Comparison of ENCODE assay signal across 1 cellular context in genomic region chr3:55616803-55617202, GRCh38.
TF ChIP-seq lines count a peak whose summit lies in the region.

No MANE protein-coding gene starts in this region.

TF ChIP-seq in GM23338, 12 proteins besides CTCF, POLR2A, EP300 and RAD21 (continued from another document):
- TF ChIP-seq, protein P1, sequence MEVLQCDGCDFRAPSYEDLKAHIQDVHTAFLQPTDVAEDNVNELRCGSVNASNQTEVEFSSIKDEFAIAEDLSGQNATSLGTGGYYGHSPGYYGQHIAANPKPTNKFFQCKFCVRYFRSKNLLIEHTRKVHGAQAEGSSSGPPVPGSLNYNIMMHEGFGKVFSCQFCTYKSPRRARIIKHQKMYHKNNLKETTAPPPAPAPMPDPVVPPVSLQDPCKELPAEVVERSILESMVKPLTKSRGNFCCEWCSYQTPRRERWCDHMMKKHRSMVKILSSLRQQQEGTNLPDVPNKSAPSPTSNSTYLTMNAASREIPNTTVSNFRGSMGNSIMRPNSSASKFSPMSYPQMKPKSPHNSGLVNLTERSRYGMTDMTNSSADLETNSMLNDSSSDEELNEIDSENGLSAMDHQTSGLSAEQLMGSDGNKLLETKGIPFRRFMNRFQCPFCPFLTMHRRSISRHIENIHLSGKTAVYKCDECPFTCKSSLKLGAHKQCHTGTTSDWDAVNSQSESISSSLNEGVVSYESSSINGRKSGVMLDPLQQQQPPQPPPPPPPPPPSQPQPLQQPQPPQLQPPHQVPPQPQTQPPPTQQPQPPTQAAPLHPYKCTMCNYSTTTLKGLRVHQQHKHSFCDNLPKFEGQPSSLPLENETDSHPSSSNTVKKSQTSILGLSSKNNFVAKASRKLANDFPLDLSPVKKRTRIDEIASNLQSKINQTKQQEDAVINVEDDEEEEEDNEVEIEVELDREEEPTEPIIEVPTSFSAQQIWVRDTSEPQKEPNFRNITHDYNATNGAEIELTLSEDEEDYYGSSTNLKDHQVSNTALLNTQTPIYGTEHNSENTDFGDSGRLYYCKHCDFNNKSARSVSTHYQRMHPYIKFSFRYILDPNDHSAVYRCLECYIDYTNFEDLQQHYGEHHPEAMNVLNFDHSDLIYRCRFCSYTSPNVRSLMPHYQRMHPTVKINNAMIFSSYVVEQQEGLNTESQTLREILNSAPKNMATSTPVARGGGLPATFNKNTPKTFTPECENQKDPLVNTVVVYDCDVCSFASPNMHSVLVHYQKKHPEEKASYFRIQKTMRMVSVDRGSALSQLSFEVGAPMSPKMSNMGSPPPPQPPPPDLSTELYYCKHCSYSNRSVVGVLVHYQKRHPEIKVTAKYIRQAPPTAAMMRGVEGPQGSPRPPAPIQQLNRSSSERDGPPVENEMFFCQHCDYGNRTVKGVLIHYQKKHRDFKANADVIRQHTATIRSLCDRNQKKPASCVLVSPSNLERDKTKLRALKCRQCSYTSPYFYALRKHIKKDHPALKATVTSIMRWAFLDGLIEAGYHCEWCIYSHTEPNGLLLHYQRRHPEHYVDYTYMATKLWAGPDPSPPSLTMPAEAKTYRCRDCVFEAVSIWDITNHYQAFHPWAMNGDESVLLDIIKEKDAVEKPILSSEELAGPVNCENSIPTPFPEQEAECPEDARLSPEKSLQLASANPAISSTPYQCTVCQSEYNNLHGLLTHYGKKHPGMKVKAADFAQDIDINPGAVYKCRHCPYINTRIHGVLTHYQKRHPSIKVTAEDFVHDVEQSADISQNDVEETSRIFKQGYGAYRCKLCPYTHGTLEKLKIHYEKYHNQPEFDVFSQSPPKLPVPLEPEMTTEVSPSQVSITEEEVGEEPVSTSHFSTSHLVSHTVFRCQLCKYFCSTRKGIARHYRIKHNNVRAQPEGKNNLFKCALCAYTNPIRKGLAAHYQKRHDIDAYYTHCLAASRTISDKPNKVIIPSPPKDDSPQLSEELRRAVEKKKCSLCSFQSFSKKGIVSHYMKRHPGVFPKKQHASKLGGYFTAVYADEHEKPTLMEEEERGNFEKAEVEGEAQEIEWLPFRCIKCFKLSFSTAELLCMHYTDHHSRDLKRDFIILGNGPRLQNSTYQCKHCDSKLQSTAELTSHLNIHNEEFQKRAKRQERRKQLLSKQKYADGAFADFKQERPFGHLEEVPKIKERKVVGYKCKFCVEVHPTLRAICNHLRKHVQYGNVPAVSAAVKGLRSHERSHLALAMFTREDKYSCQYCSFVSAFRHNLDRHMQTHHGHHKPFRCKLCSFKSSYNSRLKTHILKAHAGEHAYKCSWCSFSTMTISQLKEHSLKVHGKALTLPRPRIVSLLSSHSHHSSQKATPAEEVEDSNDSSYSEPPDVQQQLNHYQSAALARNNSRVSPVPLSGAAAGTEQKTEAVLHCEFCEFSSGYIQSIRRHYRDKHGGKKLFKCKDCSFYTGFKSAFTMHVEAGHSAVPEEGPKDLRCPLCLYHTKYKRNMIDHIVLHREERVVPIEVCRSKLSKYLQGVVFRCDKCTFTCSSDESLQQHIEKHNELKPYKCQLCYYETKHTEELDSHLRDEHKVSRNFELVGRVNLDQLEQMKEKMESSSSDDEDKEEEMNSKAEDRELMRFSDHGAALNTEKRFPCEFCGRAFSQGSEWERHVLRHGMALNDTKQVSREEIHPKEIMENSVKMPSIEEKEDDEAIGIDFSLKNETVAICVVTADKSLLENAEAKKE (CRISPR knock-in tag; IDR thresholded peaks at IDR 0.05): no peak
- no peak for TF ChIP-seq ETS1 (IDR thresholded peaks at IDR 0.05)
- no peak for TF ChIP-seq CREB1 (CRISPR knock-in tag; IDR thresholded peaks at IDR 0.05; ENCODE audit: low read depth)
- no peak for TF ChIP-seq NANOG (IDR thresholded peaks at IDR 0.05; ENCODE audit: borderline replicate concordance)
- TF ChIP-seq REST (IDR thresholded peaks at IDR 0.05; ENCODE audit: unreplicated experiment): no peak
